24 cellular contexts compared by ENCODE assay signal in the genomic region with DNA sequence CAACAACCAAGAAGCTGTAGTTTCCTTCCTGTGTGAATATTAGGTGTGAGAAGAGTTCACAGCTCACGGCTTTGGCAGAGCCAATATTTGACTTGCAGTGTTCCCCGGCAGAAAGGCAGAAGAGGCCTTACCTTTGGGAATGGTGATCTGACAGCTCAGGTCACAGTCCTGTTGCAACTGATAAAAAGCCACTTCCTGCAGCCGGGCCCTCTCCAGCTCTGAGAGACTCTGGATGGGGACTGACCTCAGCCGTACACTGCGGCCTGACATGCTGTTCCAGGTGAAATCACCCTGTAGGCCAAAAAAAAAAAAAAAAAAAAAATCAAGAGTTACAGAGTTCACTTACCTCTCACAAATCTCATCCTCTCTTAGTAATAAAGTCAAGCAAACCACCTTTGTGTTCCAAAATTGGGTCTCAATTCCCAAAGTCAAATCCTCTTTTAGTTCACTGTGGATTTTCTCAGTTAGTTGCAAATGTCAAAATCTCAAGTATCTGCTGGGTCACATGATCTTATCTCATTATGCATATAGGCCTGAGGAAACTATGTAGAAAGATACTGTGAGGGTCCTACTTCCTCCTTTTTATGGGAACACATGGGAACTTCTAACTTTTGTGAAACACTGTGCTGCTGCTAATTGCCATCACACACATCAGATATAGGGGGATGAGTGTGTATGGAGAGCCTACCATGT. TPM values are rescaled to one million over a fixed set of nuclear protein-coding genes. Genes with fewer than 3 reads are reported as not detected.
"Had no signal": no experiment of that assay in that cellular context is flagged by ENCODE, and none has a peak within 500 bp of the region (broad histone marks: within the 10 kb centered on the region; RNA-seq: fewer than 3 reads in every experiment).

No MANE protein-coding gene starts in this region.

- H3K9me3 ChIP-seq: mucosa of descending colon, suprapubic skin had no signal

- H3K27ac ChIP-seq: coronary artery, right atrium auricular region, skin epidermis, suprapubic skin had no signal

- H3K4me3 ChIP-seq: coronary artery, mucosa of descending colon, right atrium auricular region, skin epidermis, suprapubic skin had no signal

- H3K4me1 ChIP-seq: right atrium auricular region, suprapubic skin had no signal

- ATAC-seq: activated CD8-positive, alpha-beta T cell treated with anti-CD3 and anti-CD28 coated beads for 36 hours; mucosa of descending colon had no signal

- H3K36me3 ChIP-seq: right atrium auricular region, suprapubic skin had no signal

- H3K27me3 ChIP-seq: right atrium auricular region, suprapubic skin had no signal

- DNase-seq: activated CD4-positive, alpha-beta T cell treated with anti-CD3 and anti-CD28 coated beads, Interleukin-2, amount 10 ng/mL, durations not matched to agents 24 days and 14 days; activated CD8-positive, alpha-beta T cell treated with anti-CD3 and anti-CD28 coated beads for 36 hours; activated naive CD4-positive, alpha-beta T cell treated with Interleukin-2 at 50 U/mL for 16 hours; activated naive CD8-positive, alpha-beta T cell treated with anti-CD3 and anti-CD28 coated beads, Interleukin-2, amount 10 ng/mL, durations not matched to agents 7 days and 5 days; activated T-cell treated with anti-CD3 and anti-CD28 coated beads, Interleukin-2, amount 50 U/mL, for 24 hours; head of caudate nucleus; immature natural killer cell; kidney glomerular epithelial cell; mucosa of descending colon; naive B cell; stimulated activated CD4-positive, alpha-beta T cell treated with anti-CD3 and anti-CD28 coated beads, Interleukin-15, amount 100 ng/mL, for 24 hours; stimulated activated CD4-positive, alpha-beta T cell treated with anti-CD3 and anti-CD28 coated beads, Interleukin-2, amount 100 ng/mL, for 48 hours; trophoblast cell had no signal

RNA-seq across cellular contexts. Expression of gene AMELX, which starts 38.6 kb away (rescaled TPM):
- total RNA-seq: activated CD4-positive, alpha-beta T cell treated with anti-CD3 and anti-CD28 coated beads, Interleukin-2, amount 10 ng/mL, durations not matched to agents 24 days and 14 days; activated CD8-positive, alpha-beta T cell treated with anti-CD3 and anti-CD28 coated beads for 36 hours; activated naive CD8-positive, alpha-beta T cell treated with anti-CD3 and anti-CD28 coated beads, Interleukin-2, amount 10 ng/mL, durations not matched to agents 7 days and 5 days; activated T-helper 2 cell treated with anti-CD3 and anti-CD28 coated beads, Interferon-gamma antibody, Interleukin-2, Interleukin-4, amounts not matched to agents 10 μg/mL and 5 μg/mL and 100 μg/mL, durations not matched to agents 14 hours and 24 hours and 36 hours; frontal cortex; liver; mucosa of descending colon; neural crest cell; omental fat pad; progenitor cell of endocrine pancreas; right atrium auricular region; suprapubic skin had no signal
- polyA plus RNA-seq: esophagus, immature natural killer cell, liver had no signal
